Comparison of ENCODE assay signal across 18 cellular contexts in genomic region chr4:7793186-7793585, GRCh38.
A peak's percentile ranks its signal among the peaks of the same experiment; 100 is the strongest.
DNase-seq lines count a peak whose midpoint lies in the region; ATAC-seq, FAIRE-seq and TF ChIP-seq lines count a peak whose summit lies in the region.
"Had no signal": no experiment of that assay in that cellular context is flagged by ENCODE, and none has a peak within 500 bp of the region (broad histone marks: within the 10 kb centered on the region; RNA-seq: fewer than 3 reads in every experiment).

No MANE protein-coding gene starts in this region.

- H3K36me3 ChIP-seq in MM.1S (replicated peaks; ENCODE audit: insufficient read depth, low read length): no peaks in the 10 kb centered on the region
- H3K36me3 ChIP-seq in GM12878 (ENCODE audit: control insufficient read depth in 2 of 2, insufficient read depth in 2 of 2, low read length in 1 of 2): no peaks in the 10 kb centered on the region
- H3K36me3 ChIP-seq in spleen: peaks cover 0 to 46% (median 2%) of the 10 kb centered on the region in 6 donors

- H3K27me3 Mint-ChIP-seq in activated CD4-positive, alpha-beta T cell treated with anti-CD3 and anti-CD28 coated beads for 36 hours: no peaks in the 10 kb centered on the region
- no peaks in the 10 kb centered on the region for H3K27me3 Mint-ChIP-seq in activated CD4-positive, alpha-beta T cell treated with anti-CD3 and anti-CD28 coated beads, Interleukin-2, amount 10 ng/mL, durations not matched to agents 7 days and 5 days
- H3K27me3 Mint-ChIP-seq: IgD-negative memory B cell had no signal

- POLR2A ChIA-PET in activated CD4-positive, alpha-beta T cell treated with anti-CD3 and anti-CD28 coated beads for 36 hours (lab: Charles Lee): no interaction called here
- POLR2A ChIA-PET in activated CD4-positive, alpha-beta T cell treated with anti-CD3 and anti-CD28 coated beads, Interleukin-2, amount 10 ng/mL, durations not matched to agents 7 days and 5 days (lab: Charles Lee): no interaction called here
- POLR2A ChIA-PET in GM12878 (lab: Charles Lee): no interaction called here

- no TSS peak for BruUV-seq in GM12878 (replicated peaks; lab: Mats Ljungman, UMichigan)

- no peak overlapping the region for H3K4me3 Mint-ChIP-seq in activated CD4-positive, alpha-beta T cell treated with anti-CD3 and anti-CD28 coated beads for 36 hours
- H3K4me3 Mint-ChIP-seq in activated CD4-positive, alpha-beta T cell treated with anti-CD3 and anti-CD28 coated beads, Interleukin-2, amount 10 ng/mL, durations not matched to agents 7 days and 5 days: no peak overlapping the region

- DNase-seq in activated CD4-positive, alpha-beta T cell treated with anti-CD3 and anti-CD28 coated beads for 36 hours: peak; percentile 1
- DNase-seq in activated CD4-positive, alpha-beta T cell treated with anti-CD3 and anti-CD28 coated beads, Interleukin-2, amount 10 ng/mL, durations not matched to agents 7 days and 5 days: no peak
- DNase-seq in MM.1S (peak; percentile 67), GM12878 (ENCODE audit: low read depth, low spot score) (no peak), spleen (peak; percentile 17), GM19238 (ENCODE audit: insufficient read length, low spot score) (no peak)
- DNase-seq: Kasumi-1, NCI-H1092, NCI-H1436, NCI-H187 treated with DMSO at 0.1 percent for 48 hours, NCI-H2107, NCI-H510A, SIG-M5 had no signal

- no peaks in the 10 kb centered on the region for H3K9me3 ChIP-seq in MM.1S (replicated peaks; ENCODE audit: insufficient read depth, low read length)
- H3K9me3 ChIP-seq in GM12878 (replicated peaks; ENCODE audit: control insufficient read depth, insufficient read depth, low read length): no peaks in the 10 kb centered on the region; the same call in 2 of the 3 replicates
- no peaks in the 10 kb centered on the region for H3K9me3 ChIP-seq in spleen

- SMC1A ChIA-PET in GM12878 (lab: Charles Lee; ENCODE audit: uncharacterized antibody, unreplicated experiment): no interaction called here

- in situ Hi-C loops in GM12878 (cut with MboI): no loop called here

- H2AFZ ChIP-seq in MM.1S (ENCODE audit: low read length) (no peak overlapping the region), GM12878 (ENCODE audit: control insufficient read depth, low read depth, low read length) (no peak overlapping the region; the same call in 1 of the 2 replicates)

- WGBS in GM12878 (ENCODE audit: insufficient coverage, insufficient replicate concordance, low lambda C conversion rate, missing lambda C conversion rate): under 1% methylated on average over 10 of the region's 10 CpGs
- WGBS in spleen, 5 donors: 59 to 65% (median 63%) methylated on average over 10 of the region's 10 CpGs

- no peak overlapping the region for H3K27ac Mint-ChIP-seq in activated CD4-positive, alpha-beta T cell treated with anti-CD3 and anti-CD28 coated beads for 36 hours
- no peak overlapping the region for H3K27ac Mint-ChIP-seq in activated CD4-positive, alpha-beta T cell treated with anti-CD3 and anti-CD28 coated beads, Interleukin-2, amount 10 ng/mL, durations not matched to agents 7 days and 5 days

- intact Hi-C loops in activated CD4-positive, alpha-beta T cell treated with anti-CD3 and anti-CD28 coated beads for 36 hours (cut with DNase I, micrococcal nuclease): no loop called here
- intact Hi-C loops in GM12878 (cut with micrococcal nuclease; ENCODE audit: unreplicated experiment): no loop called here
- intact Hi-C loops in spleen (cut with DNase I; ENCODE audit: low total_unique reads): no loop called here

- TF ChIP-seq POLR2A in GM12878 (IDR thresholded peaks at IDR 0.05; ENCODE audit: low read depth, low read length) (no peak), spleen (IDR thresholded peaks at IDR 0.05) (no peak)

- peaks cover 25% of the 10 kb centered on the region for H3K36me3 Mint-ChIP-seq in activated CD4-positive, alpha-beta T cell treated with anti-CD3 and anti-CD28 coated beads for 36 hours (ENCODE audit: low read depth)
- no peaks in the 10 kb centered on the region for H3K36me3 Mint-ChIP-seq in activated CD4-positive, alpha-beta T cell treated with anti-CD3 and anti-CD28 coated beads, Interleukin-2, amount 10 ng/mL, durations not matched to agents 7 days and 5 days (ENCODE audit: low read depth)

- no peak overlapping the region for H3K9ac ChIP-seq in MM.1S (ENCODE audit: low read length)
- H3K9ac ChIP-seq in GM12878 (ENCODE audit: control insufficient read depth, insufficient read depth, low read length): no peak overlapping the region

- TF ChIP-seq CTCF in MM.1S (IDR thresholded peaks at IDR 0.05; ENCODE audit: low read length): no peak
- no peak for TF ChIP-seq CTCF in GM12878 (IDR thresholded peaks at IDR 0.05 in 2 of 3, conservative IDR thresholded peaks at IDR 0.05 in 1 of 3; ENCODE audit: control insufficient read depth in 2 of 3, extremely low read depth in 1 of 3, insufficient read depth in 1 of 3, low read depth in 3 of 3, low read length in 3 of 3)
- TF ChIP-seq CTCF in spleen (IDR thresholded peaks at IDR 0.05 in 8 of 11, conservative IDR thresholded peaks at IDR 0.05 in 3 of 11): no peak

- FAIRE-seq in GM12878 (lab: Jason Lieb, UNC): peak; percentile 44
- FAIRE-seq: GM19239, H54 had no signal

- H3K9me3 Mint-ChIP-seq in activated CD4-positive, alpha-beta T cell treated with anti-CD3 and anti-CD28 coated beads for 36 hours (ENCODE audit: low read depth): no peaks in the 10 kb centered on the region
- no peaks in the 10 kb centered on the region for H3K9me3 Mint-ChIP-seq in activated CD4-positive, alpha-beta T cell treated with anti-CD3 and anti-CD28 coated beads, Interleukin-2, amount 10 ng/mL, durations not matched to agents 7 days and 5 days
- H3K9me3 Mint-ChIP-seq: IgD-negative memory B cell had no signal

- CTCF ChIA-PET in activated CD4-positive, alpha-beta T cell treated with anti-CD3 and anti-CD28 coated beads for 36 hours (lab: Charles Lee): interaction anchor here (0.7 to 1.3 kb wide), 2 partner anchors 9 to 27 kb away, joined by 3 to 6 read pairs; no protein-coding TSS in a partner anchor
- CTCF ChIA-PET in activated CD4-positive, alpha-beta T cell treated with anti-CD3 and anti-CD28 coated beads, Interleukin-2, amount 10 ng/mL, durations not matched to agents 7 days and 5 days (lab: Charles Lee): interaction anchor here (2.5 kb wide), 1 partner anchor 9 kb away, joined by 8 read pairs; no protein-coding TSS in a partner anchor
- CTCF ChIA-PET in GM12878 (lab: Yijun Ruan, JAX): interaction anchor here (0.9 to 2.2 kb wide), 3 partner anchors 9 to 194 kb away, joined by 6 to 7 read pairs (median 6); no protein-coding TSS in a partner anchor

- H3K4me3 ChIP-seq in MM.1S (ENCODE audit: low read length): no peak overlapping the region
- no peak overlapping the region for H3K4me3 ChIP-seq in GM12878
- H3K4me3 ChIP-seq in spleen: no peak overlapping the region

- peak overlapping the region; percentile 15; the same call in 1 of the 2 replicates for H3K4me2 ChIP-seq in MM.1S (ENCODE audit: low read depth, low read length)
- peak overlapping the region; percentile 46; the same call in 1 of the 2 replicates for H3K4me2 ChIP-seq in GM12878 (ENCODE audit: control insufficient read depth, insufficient read depth)

- H3K27ac ChIP-seq in MM.1S (ENCODE audit: low read length) (no peak overlapping the region), GM12878 (ENCODE audit: control insufficient read depth, insufficient read depth) (no peak overlapping the region), spleen (no peak overlapping the region)

- ATAC-seq in activated CD4-positive, alpha-beta T cell treated with anti-CD3 and anti-CD28 coated beads for 36 hours: no peak
- ATAC-seq in GM12878 (no peak), GM21390 (IDR thresholded peaks at IDR 0.05; ENCODE audit: unreplicated experiment) (no peak), GM18511 (IDR thresholded peaks at IDR 0.05; ENCODE audit: unreplicated experiment) (no peak)

- H3K79me2 ChIP-seq in MM.1S (ENCODE audit: low read length): no peaks in the 10 kb centered on the region
- H3K79me2 ChIP-seq in GM12878 (ENCODE audit: control insufficient read depth, insufficient read depth, low read length): no peaks in the 10 kb centered on the region

- RAD21 ChIA-PET in GM12878 (lab: Charles Lee; ENCODE audit: unreplicated experiment): no interaction called here

- peaks cover 2% of the 10 kb centered on the region for H3K4me1 Mint-ChIP-seq in activated CD4-positive, alpha-beta T cell treated with anti-CD3 and anti-CD28 coated beads for 36 hours
- no peaks in the 10 kb centered on the region for H3K4me1 Mint-ChIP-seq in activated CD4-positive, alpha-beta T cell treated with anti-CD3 and anti-CD28 coated beads, Interleukin-2, amount 10 ng/mL, durations not matched to agents 7 days and 5 days

- no peaks in the 10 kb centered on the region; the same call in 1 of the 2 replicates for H3F3A ChIP-seq in MM.1S (ENCODE audit: insufficient read depth, low read length)

- H4K20me1 ChIP-seq in MM.1S (ENCODE audit: insufficient read depth, low read length) (no peaks in the 10 kb centered on the region), GM12878 (ENCODE audit: control insufficient read depth, insufficient read depth) (no peaks in the 10 kb centered on the region)

- no peaks in the 10 kb centered on the region for H3K9me2 ChIP-seq in MM.1S (replicated peaks; ENCODE audit: insufficient read depth, low read length)

- TF ChIP-seq RAD21 in GM12878 (IDR thresholded peaks at IDR 0.05; ENCODE audit: insufficient read depth, low read depth, low read length): no peak

- no peak for TF ChIP-seq EP300 in GM12878 (IDR thresholded peaks at IDR 0.05; ENCODE audit: borderline replicate concordance in 1 of 2, control insufficient read depth in 1 of 2, low read depth in 2 of 2, low read length in 2 of 2)

- H3K27me3 ChIP-seq in MM.1S (replicated peaks; ENCODE audit: insufficient read depth, low read length) (peaks cover 92% of the 10 kb centered on the region), GM12878 (replicated peaks in 1 of 2; ENCODE audit: control insufficient read depth in 2 of 2, insufficient read depth in 2 of 2, low read length in 1 of 2) (no peaks in the 10 kb centered on the region; a peak in 2 of 4 replicates), spleen (replicated peaks in 1 of 7) (no peaks in the 10 kb centered on the region)

- 0 out of 2 replicates have a peak, but pooled peaks cover 3% of the 10 kb centered on the region for H3K4me1 ChIP-seq in MM.1S (ENCODE audit: low read length)
- H3K4me1 ChIP-seq in GM12878 (ENCODE audit: control insufficient read depth, insufficient read depth, low read length): peaks cover 9% of the 10 kb centered on the region
- H3K4me1 ChIP-seq in spleen: peaks cover 0 to 7% (median 0%) of the 10 kb centered on the region in 6 donors

Comparison
In these comparisons a context has a peak if more than half of its experiments do, and no peak if none do; other contexts are left out.
1. DNase-seq: peak in activated CD4-positive, alpha-beta T cell treated with anti-CD3 and anti-CD28 coated beads for 36 hours (single experiment), MM.1S (single experiment) and spleen (single experiment); none in activated CD4-positive, alpha-beta T cell treated with anti-CD3 and anti-CD28 coated beads, Interleukin-2, amount 10 ng/mL, durations not matched to agents 7 days and 5 days (single experiment), GM12878 (single experiment) and GM19238 (single experiment).